In the genomic region with DNA sequence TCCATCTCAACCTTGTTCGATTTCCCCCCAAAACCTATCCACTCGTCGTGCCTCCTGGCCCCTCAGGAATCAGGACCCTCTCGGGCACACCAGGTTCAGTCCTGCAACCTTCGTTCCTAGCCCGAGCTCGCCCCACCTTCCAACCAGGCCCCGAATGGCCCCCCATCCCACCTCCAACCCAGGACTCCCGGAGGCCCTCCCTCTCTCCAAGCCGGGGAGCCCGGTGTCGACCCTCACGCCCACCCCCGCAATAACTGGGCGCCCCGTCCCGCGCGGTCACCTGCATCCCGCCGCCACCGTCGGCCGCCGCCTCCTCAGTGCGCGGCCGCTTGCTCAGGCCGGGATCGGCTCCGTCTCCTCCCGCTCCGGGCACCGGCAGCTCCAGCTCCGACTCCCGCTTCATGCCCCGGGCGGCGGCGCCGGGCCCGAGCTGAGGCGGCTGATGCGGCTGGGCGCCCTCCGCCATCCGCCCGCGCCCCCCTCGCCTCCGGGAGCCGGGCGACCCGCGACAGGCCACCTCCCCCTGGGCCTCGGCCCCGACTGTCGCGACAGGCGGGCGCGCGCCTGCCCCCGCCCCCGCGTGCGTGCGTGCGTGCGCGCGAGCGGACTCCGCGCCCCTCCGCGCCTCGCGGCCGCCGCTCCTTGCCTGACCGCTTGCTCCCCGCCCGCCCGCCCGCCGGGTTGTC, we compare ENCODE assay signal across 8 cellular contexts. TPM values are rescaled to one million over a fixed set of nuclear protein-coding genes. Genes with fewer than 3 reads are reported as not detected.
DNase-seq lines count a peak whose midpoint lies in the region; ATAC-seq and TF ChIP-seq lines count a peak whose summit lies in the region.

No MANE protein-coding gene starts in this region.

- peaks cover 50% of the 10 kb centered on the region for H3K79me2 ChIP-seq in SK-N-SH (ENCODE audit: insufficient read depth)

- peaks cover 0 to 41% (median 31%) of the 10 kb centered on the region in 11 experiments; a peak in 21 of 22 replicates for H3K27me3 ChIP-seq in BLaER1 treated with 17β-estradiol and CSF1 and Interleukin-3, amounts not matched to agents 10 nM and 100 nM
- H3K27me3 ChIP-seq in SK-N-SH (ENCODE audit: insufficient read depth), result no peaks in the 10 kb centered on the region
- H3K27me3 ChIP-seq in mucosa of stomach (ENCODE audit: control insufficient read depth, insufficient read depth, low read length), result no peaks in the 10 kb centered on the region
- H3K27me3 ChIP-seq in aorta (ENCODE audit: control insufficient read depth in 1 of 2, insufficient read depth in 2 of 2, low read length in 1 of 2), result no peaks in the 10 kb centered on the region

- H3K4me2 ChIP-seq in BLaER1 treated with 17β-estradiol and CSF1 and Interleukin-3, amounts not matched to agents 10 nM and 100 nM, result peak overlapping the region; percentile 92 to 98 (median 96)
- H3K4me2 ChIP-seq in SK-N-SH, result peak overlapping the region; percentile 76

- H3K9ac ChIP-seq in BLaER1 treated with 17β-estradiol and CSF1 and Interleukin-3, amounts not matched to agents 10 nM and 100 nM, result peak overlapping the region; percentile 70 to 84 (median 80)
- peak overlapping the region; percentile 79 for H3K9ac ChIP-seq in SK-N-SH
- H3K9ac ChIP-seq in mucosa of stomach (ENCODE audit: low read length), result peak overlapping the region; percentile 90

- 0% methylated on average over 17 of the region's 87 CpGs for WGBS in SK-N-SH (ENCODE audit: low lambda C conversion rate)
- 0% methylated on average over 43 to 87 of the region's 87 CpGs for WGBS in aorta, 2 donors

- no peaks in the 10 kb centered on the region for H3K9me3 ChIP-seq in BLaER1 treated with 17β-estradiol and CSF1 and Interleukin-3, amounts not matched to agents 10 nM and 100 nM (replicated peaks in 1 of 11)
- H3K9me3 ChIP-seq in SK-N-SH, result no peaks in the 10 kb centered on the region
- no peaks in the 10 kb centered on the region for H3K9me3 ChIP-seq in mucosa of stomach (ENCODE audit: control insufficient read depth, low read length)
- no peaks in the 10 kb centered on the region for H3K9me3 ChIP-seq in aorta (ENCODE audit: control insufficient read depth, low read length)

- H3K36me3 Mint-ChIP-seq in endothelial cell (ENCODE audit: low read depth, unreplicated experiment), result peaks cover 8% of the 10 kb centered on the region

- CTCF ChIA-PET in SK-N-SH (lab: Yijun Ruan, JAX), result interaction anchor here (0.9 to 5.3 kb wide), 8 partner anchors 10 to 103 kb away, joined by 3 to 59 read pairs (median 4); no protein-coding TSS in a partner anchor

- DNase-seq in SK-N-SH (peak; percentile 86), endothelial cell (ENCODE audit: low spot score) (peak; percentile 76), aorta (peak in 1 of 2 donors; percentile 84), NCI-H1436 (lab: John Stamatoyannopoulos, UW) (no peak)

- peak overlapping the region; percentile 94 for H3K27ac Mint-ChIP-seq in endothelial cell (ENCODE audit: unreplicated experiment)

- H3K36me3 ChIP-seq in BLaER1 treated with 17β-estradiol and CSF1 and Interleukin-3, amounts not matched to agents 10 nM and 100 nM, result no peaks in the 10 kb centered on the region
- H3K36me3 ChIP-seq in SK-N-SH (replicated peaks in 1 of 2; ENCODE audit: control insufficient read depth in 1 of 2, insufficient read depth in 2 of 2, low read length in 1 of 2) (peaks cover 7 to 18% of the 10 kb centered on the region in 2 experiments), mucosa of stomach (ENCODE audit: control insufficient read depth, insufficient read depth, low read length) (no peaks in the 10 kb centered on the region), aorta (ENCODE audit: control insufficient read depth in 1 of 2, insufficient read depth in 2 of 2, low read length in 1 of 2) (no peaks in the 10 kb centered on the region)

- no peak overlapping the region for H2AFZ ChIP-seq in SK-N-SH (ENCODE audit: low read depth)

- ATAC-seq in GM19395 (IDR thresholded peaks at IDR 0.05; ENCODE audit: unreplicated experiment) (peak; percentile 22), aorta (ENCODE audit: low FRiP score) (peak; percentile 1), GM19324 (IDR thresholded peaks at IDR 0.05; ENCODE audit: low FRiP score, unreplicated experiment) (no peak)

- intact Hi-C loops in aorta (cut with DNase I), result loop anchor here (5.0 kb wide), 2 partner anchors 39 to 56 kb away; no protein-coding TSS in a partner anchor

- peaks cover 26 to 36% (median 31%) of the 10 kb centered on the region in 10 experiments; a peak in 19 of 20 replicates for H3K4me1 ChIP-seq in BLaER1 treated with 17β-estradiol and CSF1 and Interleukin-3, amounts not matched to agents 10 nM and 100 nM
- H3K4me1 ChIP-seq in SK-N-SH (ENCODE audit: control insufficient read depth in 1 of 2, insufficient read depth in 2 of 2, low read depth in 1 of 2, low read length in 1 of 2), result peaks cover 6 to 17% of the 10 kb centered on the region in 2 experiments
- H3K4me1 ChIP-seq in mucosa of stomach (ENCODE audit: control insufficient read depth, insufficient read depth, low read length), result peaks cover 10% of the 10 kb centered on the region
- peaks cover 0 to 2% of the 10 kb centered on the region in 2 donors for H3K4me1 ChIP-seq in aorta (ENCODE audit: control insufficient read depth in 1 of 2, insufficient read depth in 2 of 2, low read length in 2 of 2)

- peak overlapping the region; percentile 70 to 92 (median 78) for H3K4me3 ChIP-seq in BLaER1 treated with 17β-estradiol and CSF1 and Interleukin-3, amounts not matched to agents 10 nM and 100 nM
- peak overlapping the region; percentile 74 to 80 for H3K4me3 ChIP-seq in SK-N-SH (ENCODE audit: low read depth in 2 of 2, low read length in 1 of 2)
- H3K4me3 ChIP-seq in mucosa of stomach (ENCODE audit: low read length), result peak overlapping the region; percentile 63
- H3K4me3 ChIP-seq in aorta (ENCODE audit: low read length in 2 of 2), result peak overlapping the region; percentile 62 to 85

- no peak for TF ChIP-seq EP300 in SK-N-SH (IDR thresholded peaks at IDR 0.05; ENCODE audit: borderline replicate concordance in 1 of 2, low read depth in 1 of 2, low read length in 1 of 2)

- POLR2A ChIA-PET in SK-N-SH (lab: Yijun Ruan, JAX), result interaction anchor here (0.9 to 2.6 kb wide), 10 partner anchors 8 to 454 kb away, joined by 3 to 16 read pairs (median 5); no protein-coding TSS in a partner anchor

- peaks cover 19% of the 10 kb centered on the region for H3K27me3 Mint-ChIP-seq in endothelial cell (ENCODE audit: unreplicated experiment)

- no peak for TF ChIP-seq CTCF in SK-N-SH (IDR thresholded peaks at IDR 0.05)
- no peak for TF ChIP-seq CTCF in endothelial cell (IDR thresholded peaks at IDR 0.05; ENCODE audit: unreplicated experiment)

- H3K27ac ChIP-seq in BLaER1 treated with 17β-estradiol and CSF1 and Interleukin-3, amounts not matched to agents 10 nM and 100 nM, result peak overlapping the region in 10 of 11 experiments; percentile 43 to 66 (median 54); a peak in 20 of 22 replicates
- H3K27ac ChIP-seq in SK-N-SH (ENCODE audit: low read depth in 2 of 2, low read length in 1 of 2), result peak overlapping the region; percentile 75 to 90
- peak overlapping the region; percentile 71 to 90 for H3K27ac ChIP-seq in aorta (ENCODE audit: low read depth in 1 of 2, low read length in 2 of 2)

- peak overlapping the region; percentile 95 for H3K4me3 Mint-ChIP-seq in endothelial cell (ENCODE audit: unreplicated experiment)

- peaks cover 16% of the 10 kb centered on the region for H3F3A ChIP-seq in SK-N-SH (replicated peaks; ENCODE audit: insufficient read depth)

- no peaks in the 10 kb centered on the region for H3K9me3 Mint-ChIP-seq in endothelial cell (ENCODE audit: unreplicated experiment)

- no peaks in the 10 kb centered on the region for H3K9me2 ChIP-seq in SK-N-SH

- peaks cover 0 to 24% (median 8%) of the 10 kb centered on the region in 11 experiments; a peak in 8 of 22 replicates for H4K20me1 ChIP-seq in BLaER1 treated with 17β-estradiol and CSF1 and Interleukin-3, amounts not matched to agents 10 nM and 100 nM
- H4K20me1 ChIP-seq in SK-N-SH (ENCODE audit: insufficient read depth), result peaks cover 28% of the 10 kb centered on the region

- TF ChIP-seq RAD21 in SK-N-SH (IDR thresholded peaks at IDR 0.05; ENCODE audit: low read length), result no peak

- H3K4me1 Mint-ChIP-seq in endothelial cell (ENCODE audit: unreplicated experiment), result peaks cover 32% of the 10 kb centered on the region

TF ChIP-seq in SK-N-SH, 30 proteins besides CTCF, POLR2A, EP300 and RAD21:
- TF ChIP-seq CHD2 (IDR thresholded peaks at IDR 0.05; ENCODE audit: low read length, partially characterized antibody) (peak; percentile 2), TEAD4 (IDR thresholded peaks at IDR 0.05; ENCODE audit: borderline replicate concordance, insufficient read depth) (no peak)
TF ChIP-seq in SK-N-SH: peak in this region for 1.

RNA-seq across cellular contexts. Expression of a gene that starts 0.5 kb away (rescaled TPM):
- polyA plus RNA-seq in SK-N-SH (2012; rRNA removed), result 115 and 151 TPM in 2 replicates
- 92.8 and 114 TPM in 2 replicates for polyA plus RNA-seq in SK-N-SH (2012; cell fraction: cytosol; rRNA removed)
- polyA plus RNA-seq in SK-N-SH (2012; cell fraction: nucleus; rRNA removed), result 125 and 168 TPM in 2 replicates
- 228 TPM for total RNA-seq in endothelial cell (ENCODE audit: unreplicated experiment)
- total RNA-seq in aorta, result 100 to 1,000 TPM; 117 to 152 TPM
- polyA plus RNA-seq in aorta, result 10 to 100 TPM; 29.9 to 42.5 TPM
